ENCODE assay signal across 27 cellular contexts in genomic region chr1:68308034-68308433, GRCh38.
DNase-seq lines count a peak whose midpoint lies in the region; ATAC-seq and TF ChIP-seq lines count a peak whose summit lies in the region.
"Had no signal": no experiment of that assay in that cellular context is flagged by ENCODE, and none has a peak within 500 bp of the region (broad histone marks: within the 10 kb centered on the region; RNA-seq: fewer than 3 reads in every experiment).

No MANE protein-coding gene starts in this region.

- H3K27me3 Mint-ChIP-seq in nephron progenitor cell (ENCODE audit: low read depth, poor library complexity) = no peaks in the 10 kb centered on the region
- H3K27me3 Mint-ChIP-seq: activated CD4-positive, alpha-beta memory T cell treated with anti-CD3 and anti-CD28 coated beads for 36 hours had no signal

- no peaks in the 10 kb centered on the region for H3K36me3 ChIP-seq in heart left ventricle
- H3K36me3 ChIP-seq: brain microvascular endothelial cell, colonic mucosa, HAP-1, tibial artery had no signal

- H3K4me1 ChIP-seq in heart left ventricle = peaks cover 0 to 6% (median 0%) of the 10 kb centered on the region in 12 donors
- H3K4me1 ChIP-seq: colonic mucosa, HAP-1, psoas muscle had no signal

- no peaks in the 10 kb centered on the region for H3K27me3 ChIP-seq in heart left ventricle
- H3K27me3 ChIP-seq: brain microvascular endothelial cell, colonic mucosa, tibial artery had no signal

- WGBS in heart left ventricle, 4 donors = 78 to 91% (median 88%) methylated on average over 1 of the region's 1 CpG

- no peaks in the 10 kb centered on the region for H3K9me3 ChIP-seq in heart left ventricle
- H3K9me3 ChIP-seq: colonic mucosa, HAP-1, psoas muscle, tibial artery had no signal

- no peaks in the 10 kb centered on the region for H3K36me3 Mint-ChIP-seq in nephron progenitor cell (ENCODE audit: low read depth)
- H3K36me3 Mint-ChIP-seq: activated CD4-positive, alpha-beta memory T cell treated with anti-CD3 and anti-CD28 coated beads for 36 hours; CD8-positive, alpha-beta T cell had no signal

- H3K27ac Mint-ChIP-seq in nephron progenitor cell = peak overlapping the region; percentile 65
- H3K27ac Mint-ChIP-seq: activated CD4-positive, alpha-beta memory T cell treated with anti-CD3 and anti-CD28 coated beads for 36 hours; activated naive CD8-positive, alpha-beta T cell treated with anti-CD3 and anti-CD28 coated beads, Interleukin-2, amount 50 U/mL, for 24 hours; CD8-positive, alpha-beta T cell; stimulated activated effector memory CD8-positive, alpha-beta T cell treated with anti-CD3 and anti-CD28 coated beads, Interleukin-12 subunit alpha, Interleukin-12 subunit beta, amount 100 ng/mL, for 72 hours had no signal

- H3K9me3 Mint-ChIP-seq in nephron progenitor cell = no peaks in the 10 kb centered on the region
- H3K9me3 Mint-ChIP-seq: activated CD4-positive, alpha-beta memory T cell treated with anti-CD3 and anti-CD28 coated beads for 36 hours; CD8-positive, alpha-beta T cell had no signal

- H3K27ac ChIP-seq in heart left ventricle = peak overlapping the region in 1 of 12 donors; percentile 50
- H3K27ac ChIP-seq: 22Rv1, brain microvascular endothelial cell, colonic mucosa, HL-60, psoas muscle, tibial artery had no signal

- no peak overlapping the region for H3K4me3 ChIP-seq in heart left ventricle
- H3K4me3 ChIP-seq: colonic mucosa, HAP-1, psoas muscle, skin epidermis, tibial artery had no signal

- TF ChIP-seq POLR2A in heart left ventricle (IDR thresholded peaks at IDR 0.05) = no peak

- DNase-seq in DMS153 (lab: John Stamatoyannopoulos, UW) (peak; percentile 12), DMS153 treated with DMSO at 0.1 percent for 48 hours (lab: John Stamatoyannopoulos, UW; ENCODE audit: unreplicated experiment) (no peak), heart left ventricle (no peak), left cardiac atrium (no peak), nephron progenitor cell (no peak), SKM-1 (lab: John Stamatoyannopoulos, UW; ENCODE audit: unreplicated experiment) (no peak)
- DNase-seq in activated naive CD4-positive, alpha-beta T cell (lab: John Stamatoyannopoulos, UW) = no peak
- no peak for DNase-seq in stimulated activated naive CD8-positive, alpha-beta T cell treated with anti-CD3 and anti-CD28 coated beads, Interleukin-15, Interleukin-2, amounts not matched to agents 100 U/mL and 50 U/mL, for 24 hours
- DNase-seq: activated CD4-positive, alpha-beta memory T cell treated with anti-CD3 and anti-CD28 coated beads for 36 hours; activated CD4-positive, CD25-positive, alpha-beta regulatory T cell; activated effector memory CD4-positive, alpha-beta T cell treated with Interleukin-2 at 50 U/mL for 16 hours; activated naive CD8-positive, alpha-beta T cell treated with anti-CD3 and anti-CD28 coated beads, Interleukin-2, amount 50 U/mL, for 24 hours; brain microvascular endothelial cell; CD8-positive, alpha-beta T cell; colonic mucosa; GF-D8; NCI-H1930; NCI-H69; psoas muscle; stimulated activated CD4-positive, alpha-beta T cell treated with anti-CD3 and anti-CD28 coated beads, Interleukin-2, amount 100 ng/mL, for 24 hours; SW 1271; tibial artery had no signal

- intact Hi-C loops in heart left ventricle (cut with DNase I) = loop anchor here in 1 of 10 donors (10.0 kb wide), 1 partner anchor 63 kb away; no protein-coding TSS in a partner anchor
- intact Hi-C loops in left cardiac atrium (cut with DNase I) = no loop called here

- H3K4me1 Mint-ChIP-seq in nephron progenitor cell = peaks cover 25% of the 10 kb centered on the region
- H3K4me1 Mint-ChIP-seq: activated naive CD8-positive, alpha-beta T cell treated with anti-CD3 and anti-CD28 coated beads, Interleukin-2, amount 50 U/mL, for 24 hours; stimulated activated effector memory CD8-positive, alpha-beta T cell treated with anti-CD3 and anti-CD28 coated beads, Interleukin-12 subunit alpha, Interleukin-12 subunit beta, amount 100 ng/mL, for 72 hours had no signal

- no peak overlapping the region for H3K4me3 Mint-ChIP-seq in nephron progenitor cell
- H3K4me3 Mint-ChIP-seq: activated CD4-positive, alpha-beta memory T cell treated with anti-CD3 and anti-CD28 coated beads for 36 hours; activated naive CD8-positive, alpha-beta T cell treated with anti-CD3 and anti-CD28 coated beads, Interleukin-2, amount 50 U/mL, for 24 hours; CD8-positive, alpha-beta T cell; stimulated activated effector memory CD8-positive, alpha-beta T cell treated with anti-CD3 and anti-CD28 coated beads, Interleukin-12 subunit alpha, Interleukin-12 subunit beta, amount 100 ng/mL, for 72 hours had no signal

- peak in 3 of 4 donors; percentile 48 to 75 (median 50) for ATAC-seq in heart left ventricle
- ATAC-seq in left cardiac atrium = no peak
- ATAC-seq in stimulated activated naive CD8-positive, alpha-beta T cell treated with anti-CD3 and anti-CD28 coated beads, Interleukin-15, Interleukin-2, amounts not matched to agents 100 U/mL and 50 U/mL, for 24 hours = no peak
- ATAC-seq: activated naive CD8-positive, alpha-beta T cell treated with anti-CD3 and anti-CD28 coated beads, Interleukin-2, amount 50 U/mL, for 24 hours; CD8-positive, alpha-beta T cell; psoas muscle; stimulated activated effector memory CD8-positive, alpha-beta T cell treated with anti-CD3 and anti-CD28 coated beads, Interleukin-12 subunit alpha, Interleukin-12 subunit beta, amount 100 ng/mL, for 72 hours had no signal

- TF ChIP-seq CTCF in heart left ventricle (IDR thresholded peaks at IDR 0.05) (no peak), nephron progenitor cell (IDR thresholded peaks at IDR 0.05) (no peak)

Comparison
In these comparisons a context has a peak if more than half of its experiments do, and no peak if none do; other contexts are left out.
1. ATAC-seq: peak in heart left ventricle (3 of 4); none in left cardiac atrium (0 of 2) and stimulated activated naive CD8-positive, alpha-beta T cell treated with anti-CD3 and anti-CD28 coated beads, Interleukin-15, Interleukin-2, amounts not matched to agents 100 U/mL and 50 U/mL, for 24 hours (single experiment).